16 cellular contexts compared by ENCODE assay signal in genomic region chr17:8877984-8878383, GRCh38. TPM values are rescaled to one million over a fixed set of nuclear protein-coding genes. Genes with fewer than 3 reads are reported as not detected.
"Had no signal": no experiment of that assay in that cellular context is flagged by ENCODE, and none has a peak within 500 bp of the region (broad histone marks: within the 10 kb centered on the region; RNA-seq: fewer than 3 reads in every experiment).

No MANE protein-coding gene starts in this region.

- H3K9me3 ChIP-seq: adrenal gland, colonic mucosa, heart right ventricle, left ventricle myocardium inferior, pancreas, SJSA1, tibial nerve had no signal

- H3K4me1 ChIP-seq: adrenal gland, colonic mucosa, pancreas, SJSA1 had no signal

- H3K36me3 ChIP-seq: adrenal gland, colonic mucosa, left ventricle myocardium inferior, pancreas, SJSA1 had no signal

- H3K27me3 ChIP-seq: adrenal gland, colonic mucosa, pancreas, SJSA1 had no signal

- H3K9me3 Mint-ChIP-seq: activated CD4-positive, alpha-beta memory T cell treated with anti-CD3 and anti-CD28 coated beads, Interleukin-2, amount 10 ng/mL, durations not matched to agents 7 days and 5 days; memory B cell; neural crest cell had no signal

- ATAC-seq: heart right ventricle, pancreas had no signal

- H3K4me3 Mint-ChIP-seq: activated CD4-positive, alpha-beta memory T cell treated with anti-CD3 and anti-CD28 coated beads, Interleukin-2, amount 10 ng/mL, durations not matched to agents 7 days and 5 days; memory B cell; neural crest cell had no signal

- H3K27me3 Mint-ChIP-seq: activated CD4-positive, alpha-beta memory T cell treated with anti-CD3 and anti-CD28 coated beads, Interleukin-2, amount 10 ng/mL, durations not matched to agents 7 days and 5 days; memory B cell had no signal

- H3K27ac Mint-ChIP-seq: activated CD4-positive, alpha-beta memory T cell treated with anti-CD3 and anti-CD28 coated beads, Interleukin-2, amount 10 ng/mL, durations not matched to agents 7 days and 5 days; memory B cell had no signal

- H3K27ac ChIP-seq: adrenal gland, colonic mucosa, heart right ventricle, left ventricle myocardium inferior, pancreas, SJSA1, tibial nerve had no signal

- H3K4me3 ChIP-seq: adrenal gland, colonic mucosa, heart right ventricle, left ventricle myocardium inferior, pancreas, SJSA1, tibial nerve had no signal

- DNase-seq: activated CD4-positive, alpha-beta memory T cell treated with anti-CD3 and anti-CD28 coated beads, Interleukin-2, amount 10 ng/mL, durations not matched to agents 7 days and 5 days; activated CD8-positive, alpha-beta memory T cell treated with anti-CD3 and anti-CD28 coated beads, Interleukin-2, amount 50 U/mL, for 48 hours; activated gamma-delta T cell; adrenal gland; colonic mucosa; effector CD4-positive, alpha-beta T cell; heart right ventricle; left ventricle myocardium inferior; pancreas; SW 1271; T-helper 9 cell had no signal

RNA-seq across cellular contexts. Expression of gene PIK3R6, which starts 10.5 kb away (rescaled TPM):
- total RNA-seq: fibroblast of lung, neural crest cell, SJSA1 had no signal
